9 cellular contexts compared by ENCODE assay signal in the genomic region with DNA sequence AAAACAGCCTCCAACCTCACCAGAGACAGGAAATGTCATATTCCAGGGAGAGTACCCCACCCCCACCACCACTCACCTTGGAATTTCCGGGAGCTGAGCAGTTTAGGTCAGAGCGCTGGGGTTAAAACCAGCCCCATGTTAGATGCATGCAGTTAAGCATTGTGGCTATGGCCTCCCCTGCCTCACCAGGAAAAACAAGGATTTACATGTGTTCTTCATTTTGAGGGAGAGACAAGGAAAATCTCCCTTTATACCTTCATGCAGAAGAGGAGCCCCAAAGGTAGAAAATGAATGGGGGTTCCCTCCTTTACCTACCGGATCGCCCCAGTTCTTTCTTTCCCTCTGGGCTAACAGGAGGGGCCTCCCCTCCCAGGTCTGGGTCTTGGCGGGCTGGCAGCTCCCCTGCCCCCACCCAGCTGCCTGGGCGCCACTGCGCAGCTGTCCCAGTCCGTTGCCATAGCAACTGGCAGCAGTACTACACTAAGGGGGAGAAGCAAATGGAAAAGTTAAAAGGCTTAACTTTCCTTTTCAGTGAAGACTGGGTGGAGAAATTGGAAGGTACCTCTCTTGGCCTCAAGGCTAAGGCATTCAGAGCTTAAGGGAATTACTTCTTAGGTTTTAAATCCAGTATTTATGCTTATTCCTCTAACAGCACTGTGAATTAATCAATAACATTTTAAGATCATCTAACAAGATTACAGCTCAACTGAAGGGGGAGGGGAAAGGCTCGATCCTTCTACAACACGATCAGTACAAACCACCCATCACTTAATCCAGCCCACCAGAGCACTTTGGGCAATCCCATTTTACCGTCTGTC. TPM values are rescaled to one million over a fixed set of nuclear protein-coding genes. Genes with fewer than 3 reads are reported as not detected.
DNase-seq lines count a peak whose midpoint lies in the region; ATAC-seq, FAIRE-seq and TF ChIP-seq lines count a peak whose summit lies in the region.
"Had no signal": no experiment of that assay in that cellular context is flagged by ENCODE, and none has a peak within 500 bp of the region (broad histone marks: within the 10 kb centered on the region; RNA-seq: fewer than 3 reads in every experiment).

No MANE protein-coding gene starts in this region.

- FAIRE-seq in H54 (lab: Jason Lieb, UNC), result peak; percentile 84

- POLR2A ChIA-PET in T-cell (lab: Charles Lee), result interaction anchor here (0.6 kb wide), 2 partner anchors 83 to 170 kb away, joined by 3 read pairs; no protein-coding TSS in a partner anchor

- H3K4me3 Mint-ChIP-seq in T-cell, result peak overlapping the region; percentile 60 to 75 (median 63)

- no peaks in the 10 kb centered on the region for H3K27me3 Mint-ChIP-seq in T-cell

- peak overlapping the region; percentile 31 to 58 for H3K27ac Mint-ChIP-seq in T-cell

- H3K9me3 Mint-ChIP-seq in T-cell, result no peaks in the 10 kb centered on the region

- peak; percentile 80 for DNase-seq in DMS 273 treated with DMSO at 0.1 percent for 48 hours (lab: John Stamatoyannopoulos, UW)
- peak; percentile 73 for DNase-seq in H54 (ENCODE audit: insufficient read length, low spot score)
- DNase-seq in NCI-H1105 (lab: John Stamatoyannopoulos, UW), result peak; percentile 78
- peak in 32 of 34 experiments; percentile 8 to 61 (median 34) for DNase-seq in T-cell
- DNase-seq in brain pericyte (ENCODE audit: low read depth, low spot score), result peak; percentile 62
- peak; percentile 92 for DNase-seq in iPS DF 4.7 (ENCODE audit: extremely low read depth, low spot score)
- DNase-seq in renal cortical epithelial cell (ENCODE audit: low read depth), result peak; percentile 88

- CTCF ChIA-PET in T-cell (lab: Charles Lee), result interaction anchor here (0.5 to 1.2 kb wide), 5 partner anchors 8 to 75 kb away, joined by 3 to 4 read pairs (median 4); a partner anchor contains a TSS

- H3K36me3 Mint-ChIP-seq in T-cell, result peaks cover 19% of the 10 kb centered on the region

- peak in 3 of 4 experiments; percentile 70 to 96 (median 73) for ATAC-seq in T-cell (replicated peaks in 1 of 4)
- ATAC-seq in GM18858 (IDR thresholded peaks at IDR 0.05; ENCODE audit: unreplicated experiment), result no peak

- no peak for TF ChIP-seq POLR2A in H54 (IDR thresholded peaks at IDR 0.05; ENCODE audit: low read depth, low read length)

- H3K4me1 Mint-ChIP-seq in T-cell, result peaks cover 22 to 29% (median 26%) of the 10 kb centered on the region in 3 donors

RNA-seq across cellular contexts. Expression of a gene that starts 20.5 kb away (rescaled TPM):
- total RNA-seq in T-cell (10 to 100 TPM; 43.8 to 54.5 (median 47.1) TPM), renal cortical epithelial cell (35.4 and 97.5 TPM in 2 replicates)

RNA-seq across cellular contexts. Expression of a gene that starts 21.1 kb away (rescaled TPM):
- 1,000 to 10,000 TPM; 1,133 to 1,642 (median 1,239) TPM for total RNA-seq in T-cell
- total RNA-seq in renal cortical epithelial cell, result 324 and 386 TPM in 2 replicates

RNA-seq across cellular contexts. Expression of a gene that starts 41.4 kb away (rescaled TPM):
- total RNA-seq in T-cell (1 to 10 TPM in 2 of 5 donors, under 1 TPM in 3; 0.58 to 1.5 (median 0.95) TPM), renal cortical epithelial cell (0.45 TPM in 1 of 2 replicates, not detected in the other)
- total RNA-seq: T-helper 1 cell treated with Interleukin-12 subunit alpha and Interleukin-12 subunit beta and Interleukin-4 antibody, amounts not matched to agents 30 ng/mL and 1 ng/mL, for 36 hours had no signal

Comparison
In these comparisons a context has a peak if more than half of its experiments do, and no peak if none do; other contexts are left out.
1. DNase-seq: peak in every context shown above with its lines; median percentile 92 in iPS DF 4.7; 88 in renal cortical epithelial cell; 80 in DMS 273 treated with DMSO at 0.1 percent for 48 hours; 78 in NCI-H1105; 73 in H54; 62 in brain pericyte; 34 in T-cell.